In genomic region chr5:78779262-78779661, GRCh38 we compare ENCODE assay signal across 25 cellular contexts.
DNase-seq lines count a peak whose midpoint lies in the region; ATAC-seq and TF ChIP-seq lines count a peak whose summit lies in the region.
"Had no signal": no experiment of that assay in that cellular context is flagged by ENCODE, and none has a peak within 500 bp of the region (broad histone marks: within the 10 kb centered on the region; RNA-seq: fewer than 3 reads in every experiment).

No MANE protein-coding gene starts in this region.

- H2AFZ ChIP-seq in H9 (ENCODE audit: low read length), result no peak overlapping the region

- ATAC-seq in HG03469 (IDR thresholded peaks at IDR 0.05; ENCODE audit: unreplicated experiment) (no peak), body of pancreas (no peak)
- ATAC-seq: stimulated activated memory B cell treated with anti-CD40 and anti-IgM and Interleukin-4, amounts not matched to agents 10 μg/mL and 1 μg/mL and 100 μg/mL, for 72 hours; T-helper 17 cell had no signal

- H3K4me1 ChIP-seq in endodermal cell (ENCODE audit: control insufficient read depth, insufficient read depth, low read length) (peaks cover 10% of the 10 kb centered on the region), body of pancreas (no peaks in the 10 kb centered on the region), H9 (ENCODE audit: insufficient read depth, low read length) (no peaks in the 10 kb centered on the region)
- H3K4me1 ChIP-seq: prostate gland had no signal

- H3K27me3 ChIP-seq in endodermal cell (ENCODE audit: control insufficient read depth, insufficient read depth, low read length, poor library complexity, severe bottlenecking) (no peaks in the 10 kb centered on the region), body of pancreas (no peaks in the 10 kb centered on the region), H9 (ENCODE audit: insufficient read depth, low read length) (no peaks in the 10 kb centered on the region)

- no peak overlapping the region for H4K91ac ChIP-seq in H9 (ENCODE audit: insufficient read length, low read depth, low read length)

- TF ChIP-seq CTCF in HFFc6 (IDR thresholded peaks at IDR 0.05) (no peak), endodermal cell (conservative IDR thresholded peaks at IDR 0.05) (no peak), nephron (IDR thresholded peaks at IDR 0.05; ENCODE audit: unreplicated experiment in 3 of 3) (no peak), body of pancreas (IDR thresholded peaks at IDR 0.05) (no peak), H9 (conservative IDR thresholded peaks at IDR 0.05) (no peak)

- no peak overlapping the region for H3K4me2 ChIP-seq in H9 (ENCODE audit: insufficient read depth, insufficient read length, low read length)
- H3K4me2 ChIP-seq: SK-N-SH had no signal

- no peak overlapping the region for H3K9ac ChIP-seq in endodermal cell (ENCODE audit: extremely low read depth, low read length, poor library complexity, severe bottlenecking)
- H3K9ac ChIP-seq in H9 (ENCODE audit: extremely low read depth, insufficient read length, low read length), result no peak overlapping the region
- H3K9ac ChIP-seq: SK-N-SH had no signal

- H3K9me3 ChIP-seq in endodermal cell (ENCODE audit: control insufficient read depth, low read length) (peaks cover 8% of the 10 kb centered on the region), body of pancreas (no peaks in the 10 kb centered on the region), H9 (ENCODE audit: control insufficient read depth, low read depth, low read length) (no peaks in the 10 kb centered on the region)
- H3K9me3 ChIP-seq: prostate gland had no signal

- H3K27ac ChIP-seq in endodermal cell (ENCODE audit: low read depth, low read length), result no peak overlapping the region
- no peak overlapping the region for H3K27ac ChIP-seq in body of pancreas
- no peak overlapping the region for H3K27ac ChIP-seq in H9 (ENCODE audit: insufficient read length, low read depth, low read length)
- H3K27ac ChIP-seq: C4-2B, prostate gland had no signal

- TF ChIP-seq POLR2A in body of pancreas (IDR thresholded peaks at IDR 0.05), result no peak

- intact Hi-C loops in body of pancreas (cut with DNase I), result no loop called here

- no peak overlapping the region for H3T11ph ChIP-seq in H9 (ENCODE audit: low read length)

- no peak overlapping the region for H3K14ac ChIP-seq in H9 (ENCODE audit: insufficient read depth, low read length)

- H2BK12ac ChIP-seq in H9 (ENCODE audit: insufficient read length, low read depth, low read length), result no peak overlapping the region

- H3K4me3 Mint-ChIP-seq in HFFc6 (no peak overlapping the region), endodermal cell (no peak overlapping the region), nephron (no peak overlapping the region), H9 (no peak overlapping the region)
- H3K4me3 Mint-ChIP-seq: activated CD4-positive, alpha-beta memory T cell treated with anti-CD3 and anti-CD28 coated beads for 36 hours; activated naive CD4-positive, alpha-beta T cell treated with anti-CD3 and anti-CD28 coated beads for 36 hours; brain; naive B cell; stimulated activated memory B cell treated with anti-CD40 and anti-IgM and Interleukin-4, amounts not matched to agents 10 μg/mL and 1 μg/mL and 100 μg/mL, for 72 hours; T-helper 17 cell; type B pancreatic cell had no signal

- peaks cover 11% of the 10 kb centered on the region; the same call in 1 of the 2 replicates for H3K36me3 Mint-ChIP-seq in HFFc6 (ENCODE audit: low read depth)
- H3K36me3 Mint-ChIP-seq in endodermal cell (ENCODE audit: low read depth), result peaks cover 16% of the 10 kb centered on the region
- peaks cover 17% of the 10 kb centered on the region for H3K36me3 Mint-ChIP-seq in nephron (ENCODE audit: low read depth)
- no peaks in the 10 kb centered on the region for H3K36me3 Mint-ChIP-seq in H9 (ENCODE audit: insufficient read depth in 1 of 3, low read depth in 3 of 3)

- 96 to 100% methylated on average over 3 to 4 of the region's 4 CpGs for WGBS in endodermal cell (ENCODE audit: insufficient coverage in 1 of 2, insufficient read length in 1 of 2), 2 experiments
- WGBS in body of pancreas, 2 donors, result 93 to 99% methylated on average over 4 of the region's 4 CpGs
- WGBS in H9 (ENCODE audit: extremely low coverage, insufficient read length, low lambda C conversion rate), result no CpG with 5 or more reads among the region's 4 CpGs

- H3K18ac ChIP-seq in H9 (ENCODE audit: insufficient read length, low read depth, low read length), result no peak overlapping the region

- H3K4me1 Mint-ChIP-seq in HFFc6 (ENCODE audit: low read depth) (peaks cover 38% of the 10 kb centered on the region), endodermal cell (peaks cover 28% of the 10 kb centered on the region), nephron (peaks cover 38% of the 10 kb centered on the region), H9 (peaks cover 9 to 10% of the 10 kb centered on the region in 2 experiments)
- H3K4me1 Mint-ChIP-seq: stimulated activated memory B cell treated with anti-CD40 and anti-IgM and Interleukin-4, amounts not matched to agents 10 μg/mL and 1 μg/mL and 100 μg/mL, for 72 hours; T-helper 17 cell had no signal

- H4K20me1 ChIP-seq in H9 (ENCODE audit: control insufficient read depth, insufficient read depth, insufficient read length), result no peaks in the 10 kb centered on the region

- no peak overlapping the region for H2BK120ac ChIP-seq in H9 (ENCODE audit: low read depth, low read length, poor library complexity, severe bottlenecking)

- no peaks in the 10 kb centered on the region for H3K79me2 ChIP-seq in H9 (ENCODE audit: insufficient read depth, low read length)

- H3K56ac ChIP-seq in H9 (ENCODE audit: insufficient read length, low read depth, low read length), result no peak overlapping the region

- peak; percentile 15 for DNase-seq in EL
- DNase-seq in HFFc6, result no peak
- DNase-seq in endodermal cell, result no peak
- no peak for DNase-seq in body of pancreas
- no peak for DNase-seq in DMS153 treated with DMSO at 0.1 percent for 48 hours (lab: John Stamatoyannopoulos, UW; ENCODE audit: unreplicated experiment)
- DNase-seq in H9, result no peak
- DNase-seq: activated CD4-positive, alpha-beta memory T cell treated with anti-CD3 and anti-CD28 coated beads for 36 hours; activated CD4-positive, CD25-positive, alpha-beta regulatory T cell treated with anti-CD3 and anti-CD28 coated beads, Interleukin-2, amount 50 U/mL, for 72 hours; activated naive CD4-positive, alpha-beta T cell treated with anti-CD3 and anti-CD28 coated beads for 36 hours; Calu3; glutamatergic neuron; KBM-7; naive B cell; NCI-H1092 treated with DMSO at 0.1 percent for 48 hours; NCI-H510A treated with DMSO at 0.1 percent for 48 hours; SK-N-SH; substantia nigra; T-helper 17 cell had no signal

- no peak overlapping the region for H4K8ac ChIP-seq in H9 (replicated peaks; ENCODE audit: insufficient read length, low read depth, low read length)

- H4K5ac ChIP-seq in H9 (ENCODE audit: insufficient read length, low read depth, low read length), result no peak overlapping the region

- H2AK5ac ChIP-seq in H9 (ENCODE audit: insufficient read length, low read length), result no peak overlapping the region

- H3K36me3 ChIP-seq in endodermal cell (ENCODE audit: control insufficient read depth, insufficient read depth, low read length) (no peaks in the 10 kb centered on the region), body of pancreas (replicated peaks in 1 of 2; ENCODE audit: insufficient read depth in 1 of 2, low read depth in 2 of 2) (no peaks in the 10 kb centered on the region)
- H3K36me3 ChIP-seq: prostate gland had no signal

- no peaks in the 10 kb centered on the region for H3K79me1 ChIP-seq in H9 (ENCODE audit: insufficient read depth, low read depth, low read length, poor library complexity, severe bottlenecking)

- H3K4ac ChIP-seq in H9 (ENCODE audit: low read depth, low read length), result no peak overlapping the region

- H3K9me3 Mint-ChIP-seq in HFFc6 (no peaks in the 10 kb centered on the region), endodermal cell (peaks cover 7% of the 10 kb centered on the region), nephron (no peaks in the 10 kb centered on the region), H9 (no peaks in the 10 kb centered on the region)
- H3K9me3 Mint-ChIP-seq: activated CD4-positive, alpha-beta memory T cell treated with anti-CD3 and anti-CD28 coated beads for 36 hours; activated naive CD4-positive, alpha-beta T cell treated with anti-CD3 and anti-CD28 coated beads for 36 hours had no signal

- H3K23me2 ChIP-seq in H9 (ENCODE audit: insufficient read length, low read depth, low read length, poor library complexity, severe bottlenecking), result no peaks in the 10 kb centered on the region

- no peaks in the 10 kb centered on the region; the same call in 1 of the 2 replicates for H3K27me3 Mint-ChIP-seq in HFFc6 (ENCODE audit: insufficient read depth)
- H3K27me3 Mint-ChIP-seq in endodermal cell (ENCODE audit: insufficient read depth), result no peaks in the 10 kb centered on the region
- H3K27me3 Mint-ChIP-seq in nephron (ENCODE audit: low read depth), result no peaks in the 10 kb centered on the region
- H3K27me3 Mint-ChIP-seq in H9 (ENCODE audit: low read depth), result no peaks in the 10 kb centered on the region
- H3K27me3 Mint-ChIP-seq: activated CD4-positive, alpha-beta memory T cell treated with anti-CD3 and anti-CD28 coated beads for 36 hours; brain; naive B cell; stimulated activated memory B cell treated with anti-CD40 and anti-IgM and Interleukin-4, amounts not matched to agents 10 μg/mL and 1 μg/mL and 100 μg/mL, for 72 hours; T-helper 17 cell; type B pancreatic cell had no signal

- no peak overlapping the region for H2BK15ac ChIP-seq in H9 (ENCODE audit: low read depth, low read length)

- H2BK5ac ChIP-seq in H9 (ENCODE audit: insufficient read length, low read length), result no peak overlapping the region

- peak overlapping the region; percentile 49 for H3K27ac Mint-ChIP-seq in HFFc6
- H3K27ac Mint-ChIP-seq in endodermal cell, result peak overlapping the region; percentile 4
- H3K27ac Mint-ChIP-seq in nephron, result peak overlapping the region in 2 of 3 experiments; percentile 43 to 61
- H3K27ac Mint-ChIP-seq in H9, result peak overlapping the region in 1 of 3 experiments; percentile 30; a peak in 2 of 7 replicates
- H3K27ac Mint-ChIP-seq: activated CD4-positive, alpha-beta memory T cell treated with anti-CD3 and anti-CD28 coated beads for 36 hours; activated naive CD4-positive, alpha-beta T cell treated with anti-CD3 and anti-CD28 coated beads for 36 hours; stimulated activated memory B cell treated with anti-CD40 and anti-IgM and Interleukin-4, amounts not matched to agents 10 μg/mL and 1 μg/mL and 100 μg/mL, for 72 hours; T-helper 17 cell; type B pancreatic cell had no signal

- no peak overlapping the region for H2BK20ac ChIP-seq in H9 (ENCODE audit: low read depth, low read length, poor library complexity, severe bottlenecking)

- H3K23ac ChIP-seq in H9 (ENCODE audit: insufficient read length, low read depth, low read length), result no peak overlapping the region

- no peak overlapping the region for H3K4me3 ChIP-seq in endodermal cell (ENCODE audit: low read length)
- H3K4me3 ChIP-seq in body of pancreas, result no peak overlapping the region
- H3K4me3 ChIP-seq: prostate gland had no signal
